In genomic region chr11:86172894-86173293, GRCh38 we compare ENCODE assay signal across 14 cellular contexts.
DNase-seq lines count a peak whose midpoint lies in the region; ATAC-seq, FAIRE-seq and TF ChIP-seq lines count a peak whose summit lies in the region.
"Had no signal": no experiment of that assay in that cellular context is flagged by ENCODE, and none has a peak within 500 bp of the region (broad histone marks: within the 10 kb centered on the region; RNA-seq: fewer than 3 reads in every experiment).

No MANE protein-coding gene starts in this region.

- H3K27me3 Mint-ChIP-seq in GM23338 (ENCODE audit: insufficient read depth, low read depth, poor library complexity) = no peaks in the 10 kb centered on the region

- H3K4me1 Mint-ChIP-seq in GM23338 = no peaks in the 10 kb centered on the region; the same call in 2 of the 3 replicates

- TF ChIP-seq CTCF in GM23338 (conservative IDR thresholded peaks at IDR 0.05; ENCODE audit: low read depth in 2 of 2) (no peak), epithelial cell of esophagus (IDR thresholded peaks at IDR 0.05; ENCODE audit: insufficient read depth, low read depth, low read length, missing control alignments) (no peak), testis (IDR thresholded peaks at IDR 0.05) (no peak)

- H3K79me2 ChIP-seq in GM23338 (replicated peaks; ENCODE audit: insufficient read depth) = no peaks in the 10 kb centered on the region

- 78 to 89% methylated on average over 1 of the region's 1 CpG for WGBS in testis, 2 donors

- no peak for TF ChIP-seq POLR2A in testis (IDR thresholded peaks at IDR 0.05)

- H3K36me3 ChIP-seq in GM23338 (ENCODE audit: insufficient read depth) = no peaks in the 10 kb centered on the region
- H3K36me3 ChIP-seq in testis (ENCODE audit: low read depth, missing control alignments) = no peaks in the 10 kb centered on the region
- H3K36me3 ChIP-seq: HAP-1 had no signal

- H2AFZ ChIP-seq in GM23338 = 0 out of 2 replicates have a peak overlapping the region, but pooled peaks have one; percentile 38

- no peaks in the 10 kb centered on the region for H4K20me1 ChIP-seq in GM23338 (replicated peaks; ENCODE audit: insufficient read depth)

- H3K27ac Mint-ChIP-seq in GM23338 = no peak overlapping the region
- H3K27ac Mint-ChIP-seq: T-helper 17 cell had no signal

- H3K4me2 ChIP-seq in GM23338 = no peak overlapping the region

- peak; percentile 36 for FAIRE-seq in RCC 7860 (lab: Jason Lieb, UNC)
- FAIRE-seq: GM12878 had no signal

- H3K4me3 ChIP-seq in GM23338 = no peak overlapping the region
- H3K4me3 ChIP-seq in epithelial cell of esophagus (ENCODE audit: low read length) = no peak overlapping the region
- H3K4me3 ChIP-seq in testis = no peak overlapping the region
- H3K4me3 ChIP-seq: GM12878, HAP-1 had no signal

- no peaks in the 10 kb centered on the region for H3F3A ChIP-seq in GM23338 (replicated peaks; ENCODE audit: low read depth)

- no peaks in the 10 kb centered on the region for H3K9me2 ChIP-seq in GM23338 (ENCODE audit: insufficient read depth)

- no peak for DNase-seq in GM23338 (ENCODE audit: low spot score)
- peak; percentile 90 for DNase-seq in RCC 7860 (ENCODE audit: low spot score)
- peak; percentile 41 for DNase-seq in epithelial cell of esophagus (ENCODE audit: low read depth)
- peak; percentile 54 for DNase-seq in renal cortical epithelial cell (ENCODE audit: low read depth)
- no peak for DNase-seq in testis
- DNase-seq in left colon = no peak
- DNase-seq in SHP77 treated with DMSO at 0.1 percent for 48 hours (lab: John Stamatoyannopoulos, UW) = no peak
- DNase-seq: Calu3; effector CD8-positive, alpha-beta T cell; midbrain; NCI-H187 treated with DMSO at 0.1 percent for 48 hours; T-helper 17 cell had no signal

- H3K9me3 Mint-ChIP-seq in GM23338 = no peaks in the 10 kb centered on the region

- no peak overlapping the region for H3K27ac ChIP-seq in GM23338 (ENCODE audit: low read depth)
- H3K27ac ChIP-seq in testis = no peak overlapping the region

- no peaks in the 10 kb centered on the region for H3K36me3 Mint-ChIP-seq in GM23338 (ENCODE audit: low read depth)

- no peak for ATAC-seq in GM23338
- no peak for ATAC-seq in left colon
- ATAC-seq: GM12878, T-helper 17 cell had no signal

- H3K27me3 ChIP-seq in GM23338 (ENCODE audit: insufficient read depth) (no peaks in the 10 kb centered on the region), testis (no peaks in the 10 kb centered on the region)

- H3K4me3 Mint-ChIP-seq in GM23338 = no peak overlapping the region
- H3K4me3 Mint-ChIP-seq: T-helper 17 cell had no signal

- H3K9me3 ChIP-seq in testis = no peaks in the 10 kb centered on the region
- H3K9me3 ChIP-seq: HAP-1 had no signal

- intact Hi-C loops in testis (cut with DNase I; ENCODE audit: low total_unique reads) = no loop called here
- intact Hi-C loops in left colon (cut with DNase I, micrococcal nuclease) = no loop called here

- no peaks in the 10 kb centered on the region; the same call in 1 of the 2 replicates for H3K4me1 ChIP-seq in GM23338 (ENCODE audit: insufficient read depth)
- peaks cover 6% of the 10 kb centered on the region for H3K4me1 ChIP-seq in testis

TF ChIP-seq in GM23338, 12 proteins besides CTCF, POLR2A, EP300 and RAD21 (continues in another document):
- TF ChIP-seq ZNF114 (CRISPR knock-in tag; IDR thresholded peaks at IDR 0.05) = no peak
- no peak for TF ChIP-seq CREB1 (CRISPR knock-in tag; IDR thresholded peaks at IDR 0.05; ENCODE audit: low read depth)
- TF ChIP-seq, protein P1, sequence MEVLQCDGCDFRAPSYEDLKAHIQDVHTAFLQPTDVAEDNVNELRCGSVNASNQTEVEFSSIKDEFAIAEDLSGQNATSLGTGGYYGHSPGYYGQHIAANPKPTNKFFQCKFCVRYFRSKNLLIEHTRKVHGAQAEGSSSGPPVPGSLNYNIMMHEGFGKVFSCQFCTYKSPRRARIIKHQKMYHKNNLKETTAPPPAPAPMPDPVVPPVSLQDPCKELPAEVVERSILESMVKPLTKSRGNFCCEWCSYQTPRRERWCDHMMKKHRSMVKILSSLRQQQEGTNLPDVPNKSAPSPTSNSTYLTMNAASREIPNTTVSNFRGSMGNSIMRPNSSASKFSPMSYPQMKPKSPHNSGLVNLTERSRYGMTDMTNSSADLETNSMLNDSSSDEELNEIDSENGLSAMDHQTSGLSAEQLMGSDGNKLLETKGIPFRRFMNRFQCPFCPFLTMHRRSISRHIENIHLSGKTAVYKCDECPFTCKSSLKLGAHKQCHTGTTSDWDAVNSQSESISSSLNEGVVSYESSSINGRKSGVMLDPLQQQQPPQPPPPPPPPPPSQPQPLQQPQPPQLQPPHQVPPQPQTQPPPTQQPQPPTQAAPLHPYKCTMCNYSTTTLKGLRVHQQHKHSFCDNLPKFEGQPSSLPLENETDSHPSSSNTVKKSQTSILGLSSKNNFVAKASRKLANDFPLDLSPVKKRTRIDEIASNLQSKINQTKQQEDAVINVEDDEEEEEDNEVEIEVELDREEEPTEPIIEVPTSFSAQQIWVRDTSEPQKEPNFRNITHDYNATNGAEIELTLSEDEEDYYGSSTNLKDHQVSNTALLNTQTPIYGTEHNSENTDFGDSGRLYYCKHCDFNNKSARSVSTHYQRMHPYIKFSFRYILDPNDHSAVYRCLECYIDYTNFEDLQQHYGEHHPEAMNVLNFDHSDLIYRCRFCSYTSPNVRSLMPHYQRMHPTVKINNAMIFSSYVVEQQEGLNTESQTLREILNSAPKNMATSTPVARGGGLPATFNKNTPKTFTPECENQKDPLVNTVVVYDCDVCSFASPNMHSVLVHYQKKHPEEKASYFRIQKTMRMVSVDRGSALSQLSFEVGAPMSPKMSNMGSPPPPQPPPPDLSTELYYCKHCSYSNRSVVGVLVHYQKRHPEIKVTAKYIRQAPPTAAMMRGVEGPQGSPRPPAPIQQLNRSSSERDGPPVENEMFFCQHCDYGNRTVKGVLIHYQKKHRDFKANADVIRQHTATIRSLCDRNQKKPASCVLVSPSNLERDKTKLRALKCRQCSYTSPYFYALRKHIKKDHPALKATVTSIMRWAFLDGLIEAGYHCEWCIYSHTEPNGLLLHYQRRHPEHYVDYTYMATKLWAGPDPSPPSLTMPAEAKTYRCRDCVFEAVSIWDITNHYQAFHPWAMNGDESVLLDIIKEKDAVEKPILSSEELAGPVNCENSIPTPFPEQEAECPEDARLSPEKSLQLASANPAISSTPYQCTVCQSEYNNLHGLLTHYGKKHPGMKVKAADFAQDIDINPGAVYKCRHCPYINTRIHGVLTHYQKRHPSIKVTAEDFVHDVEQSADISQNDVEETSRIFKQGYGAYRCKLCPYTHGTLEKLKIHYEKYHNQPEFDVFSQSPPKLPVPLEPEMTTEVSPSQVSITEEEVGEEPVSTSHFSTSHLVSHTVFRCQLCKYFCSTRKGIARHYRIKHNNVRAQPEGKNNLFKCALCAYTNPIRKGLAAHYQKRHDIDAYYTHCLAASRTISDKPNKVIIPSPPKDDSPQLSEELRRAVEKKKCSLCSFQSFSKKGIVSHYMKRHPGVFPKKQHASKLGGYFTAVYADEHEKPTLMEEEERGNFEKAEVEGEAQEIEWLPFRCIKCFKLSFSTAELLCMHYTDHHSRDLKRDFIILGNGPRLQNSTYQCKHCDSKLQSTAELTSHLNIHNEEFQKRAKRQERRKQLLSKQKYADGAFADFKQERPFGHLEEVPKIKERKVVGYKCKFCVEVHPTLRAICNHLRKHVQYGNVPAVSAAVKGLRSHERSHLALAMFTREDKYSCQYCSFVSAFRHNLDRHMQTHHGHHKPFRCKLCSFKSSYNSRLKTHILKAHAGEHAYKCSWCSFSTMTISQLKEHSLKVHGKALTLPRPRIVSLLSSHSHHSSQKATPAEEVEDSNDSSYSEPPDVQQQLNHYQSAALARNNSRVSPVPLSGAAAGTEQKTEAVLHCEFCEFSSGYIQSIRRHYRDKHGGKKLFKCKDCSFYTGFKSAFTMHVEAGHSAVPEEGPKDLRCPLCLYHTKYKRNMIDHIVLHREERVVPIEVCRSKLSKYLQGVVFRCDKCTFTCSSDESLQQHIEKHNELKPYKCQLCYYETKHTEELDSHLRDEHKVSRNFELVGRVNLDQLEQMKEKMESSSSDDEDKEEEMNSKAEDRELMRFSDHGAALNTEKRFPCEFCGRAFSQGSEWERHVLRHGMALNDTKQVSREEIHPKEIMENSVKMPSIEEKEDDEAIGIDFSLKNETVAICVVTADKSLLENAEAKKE (CRISPR knock-in tag; IDR thresholded peaks at IDR 0.05) = no peak
- TF ChIP-seq EZH2phosphoT487 (IDR thresholded peaks at IDR 0.05; ENCODE audit: unreplicated experiment) = no peak
- TF ChIP-seq NANOG (IDR thresholded peaks at IDR 0.05; ENCODE audit: borderline replicate concordance) = no peak
- no peak for TF ChIP-seq EZH2 (IDR thresholded peaks at IDR 0.05; ENCODE audit: low read depth, unreplicated experiment)
- no peak for TF ChIP-seq ETS1 (IDR thresholded peaks at IDR 0.05)
- TF ChIP-seq ZNF331 (CRISPR knock-in tag; IDR thresholded peaks at IDR 0.05; ENCODE audit: low read depth) = no peak
- TF ChIP-seq POLR2AphosphoS5 (IDR thresholded peaks at IDR 0.05; ENCODE audit: low read depth) = no peak

Comparison
In these comparisons a context has a peak if more than half of its experiments do, and no peak if none do; other contexts are left out.
1. DNase-seq: peak in RCC 7860 (single experiment), epithelial cell of esophagus (single experiment) and renal cortical epithelial cell (single experiment); none in GM23338 (single experiment), testis (single experiment), left colon (0 of 2) and SHP77 treated with DMSO at 0.1 percent for 48 hours (single experiment).